In genomic region chr2:209073151-209073550, GRCh38 we compare ENCODE assay signal across 29 cellular contexts.
"Had no signal": no experiment of that assay in that cellular context is flagged by ENCODE, and none has a peak within 500 bp of the region (broad histone marks: within the 10 kb centered on the region; RNA-seq: fewer than 3 reads in every experiment).

No MANE protein-coding gene starts in this region.

- H3K4me3 ChIP-seq: colonic mucosa, coronary artery, dorsolateral prefrontal cortex, esophagus muscularis mucosa, esophagus squamous epithelium, gastrocnemius medialis, gastroesophageal sphincter, heart left ventricle, heart right ventricle had no signal

- H3K27ac Mint-ChIP-seq: dendritic cell treated with granulocyte-macrophage colony-stimulating factor and Interleukin-4, amounts not matched to agents 40 ng/mL and 50 ng/mL, for 4 days; effector memory CD8-positive, alpha-beta T cell; endodermal cell had no signal

- H3K36me3 ChIP-seq: colonic mucosa, esophagus muscularis mucosa, esophagus squamous epithelium, gastrocnemius medialis, gastroesophageal sphincter, heart left ventricle, heart right ventricle had no signal

- H3K27me3 ChIP-seq: colonic mucosa, dorsolateral prefrontal cortex, esophagus muscularis mucosa, esophagus squamous epithelium, foreskin keratinocyte, gastrocnemius medialis, gastroesophageal sphincter, heart left ventricle, heart right ventricle had no signal

- H3K27ac ChIP-seq: colonic mucosa, coronary artery, dorsolateral prefrontal cortex, epithelial cell of prostate, esophagus muscularis mucosa, esophagus squamous epithelium, foreskin keratinocyte, gastrocnemius medialis, gastroesophageal sphincter, heart left ventricle, heart right ventricle had no signal

- H3K9me3 Mint-ChIP-seq: dendritic cell treated with granulocyte-macrophage colony-stimulating factor and Interleukin-4, amounts not matched to agents 40 ng/mL and 50 ng/mL, for 4 days had no signal

- H3K9me3 ChIP-seq: colonic mucosa, esophagus muscularis mucosa, esophagus squamous epithelium, gastrocnemius medialis, gastroesophageal sphincter had no signal

- DNase-seq: colonic mucosa; cortex of kidney; dermis blood vessel endothelial cell; dorsolateral prefrontal cortex; effector CD4-positive, alpha-beta T cell; effector CD8-positive, alpha-beta T cell; effector memory CD4-positive, alpha-beta T cell; effector memory CD8-positive, alpha-beta T cell; endodermal cell; erythroblast; esophagus squamous epithelium; foreskin fibroblast; foreskin keratinocyte; foreskin melanocyte; gastrocnemius medialis; glutamatergic neuron; head of caudate nucleus; heart left ventricle; heart right ventricle had no signal

- H3K4me1 Mint-ChIP-seq: endodermal cell had no signal

- ATAC-seq: effector memory CD8-positive, alpha-beta T cell; esophagus mucosa; foreskin keratinocyte; gastrocnemius medialis; gastroesophageal sphincter; heart left ventricle; heart right ventricle had no signal

- FAIRE-seq: colon, endometrium, endothelial cell of umbilical vein, frontal cortex had no signal

- H3K4me3 Mint-ChIP-seq: dendritic cell treated with granulocyte-macrophage colony-stimulating factor and Interleukin-4, amounts not matched to agents 40 ng/mL and 50 ng/mL, for 4 days; effector memory CD8-positive, alpha-beta T cell; endodermal cell had no signal

- H3K4me1 ChIP-seq: colonic mucosa, esophagus muscularis mucosa, esophagus squamous epithelium, foreskin keratinocyte, gastrocnemius medialis, gastroesophageal sphincter, heart left ventricle, heart right ventricle had no signal

- H3K27me3 Mint-ChIP-seq: effector memory CD8-positive, alpha-beta T cell had no signal
